In the genomic region with DNA sequence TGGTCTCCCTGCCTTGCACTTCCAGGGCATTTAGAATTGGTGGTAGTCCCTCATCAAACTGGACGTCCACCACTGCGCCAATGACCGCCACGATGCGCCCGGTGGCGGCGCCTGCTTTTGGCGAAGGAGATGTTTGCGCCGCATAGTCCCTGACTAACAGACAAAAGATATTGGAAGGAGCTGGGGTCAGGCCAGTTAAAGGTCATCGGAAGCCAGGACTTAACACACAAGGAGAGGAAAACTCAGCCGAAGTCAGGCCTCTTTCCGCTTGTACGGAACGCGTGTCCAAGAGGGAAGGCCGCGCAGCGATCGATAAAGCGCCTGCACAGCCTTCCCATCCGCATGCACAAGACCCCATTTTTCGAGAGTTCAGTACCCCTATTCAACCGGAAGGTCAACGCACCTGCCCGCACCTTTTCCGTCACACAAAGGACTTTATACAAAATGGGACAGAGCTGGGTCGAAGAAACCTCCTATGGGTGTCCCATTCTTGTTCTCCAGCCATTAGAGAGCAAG, we compare ENCODE assay signal across 8 cellular contexts. TPM values are rescaled to one million over a fixed set of nuclear protein-coding genes. Genes with fewer than 3 reads are reported as not detected.
DNase-seq lines count a peak whose midpoint lies in the region; ATAC-seq and TF ChIP-seq lines count a peak whose summit lies in the region.

No MANE protein-coding gene starts in this region.

- TF ChIP-seq CTCF in DOHH2 (IDR thresholded peaks at IDR 0.05; ENCODE audit: low read depth, low read length, poor library complexity, severe bottlenecking) (no peak), dorsolateral prefrontal cortex (IDR thresholded peaks at IDR 0.05 in 54 of 56, conservative IDR thresholded peaks at IDR 0.05 in 2 of 56; ENCODE audit: low read depth in 1 of 56, partially characterized antibody in 56 of 56) (no peak)

- H3K4me1 ChIP-seq in DOHH2 (ENCODE audit: control insufficient read depth, low read length) (peaks cover 28% of the 10 kb centered on the region), NT2/D1 (ENCODE audit: insufficient read depth, insufficient read length) (no peaks in the 10 kb centered on the region), mesodermal cell (ENCODE audit: control insufficient read depth, insufficient read depth, low read length, poor library complexity, severe bottlenecking) (peaks cover 6% of the 10 kb centered on the region), urinary bladder (ENCODE audit: insufficient read depth) (no peaks in the 10 kb centered on the region)

- intact Hi-C loops in dorsolateral prefrontal cortex (cut with DNase I) = loop anchor here (2.0 to 5.0 kb wide), 2 partner anchors 42 kb away; partner anchors contain the start of gene PTGES3 (in 1 of the 2)

- H3K36me3 ChIP-seq in DOHH2 (ENCODE audit: control insufficient read depth, low read length) = peaks cover 50% of the 10 kb centered on the region
- peaks cover 48% of the 10 kb centered on the region for H3K36me3 ChIP-seq in NT2/D1 (ENCODE audit: insufficient read depth, insufficient read length, low read length)
- peaks cover 46% of the 10 kb centered on the region for H3K36me3 ChIP-seq in mesodermal cell (ENCODE audit: control insufficient read depth, insufficient read depth, low read length)
- H3K36me3 ChIP-seq in urinary bladder (ENCODE audit: insufficient read depth) = peaks cover 7% of the 10 kb centered on the region

- H4K20me1 ChIP-seq in DOHH2 (ENCODE audit: control insufficient read depth, insufficient read depth, low read depth, low read length) = peaks cover 17% of the 10 kb centered on the region

- H3K79me2 ChIP-seq in DOHH2 (ENCODE audit: control insufficient read depth, low read length) = peaks cover 47% of the 10 kb centered on the region

- no peaks in the 10 kb centered on the region for H3K9me2 ChIP-seq in DOHH2 (replicated peaks; ENCODE audit: control insufficient read depth, low read length)

- H3K27ac ChIP-seq in DOHH2 (ENCODE audit: low read depth, low read length) (peak overlapping the region; percentile 78), dorsolateral prefrontal cortex (peak overlapping the region; percentile 66 to 99 (median 95)), mesodermal cell (ENCODE audit: low read depth, low read length, severe bottlenecking) (peak overlapping the region; percentile 58), urinary bladder (ENCODE audit: low read depth) (peak overlapping the region; percentile 92)

- H3K9me3 ChIP-seq in DOHH2 (ENCODE audit: control insufficient read depth, insufficient read depth, low read length) (no peaks in the 10 kb centered on the region), NT2/D1 (ENCODE audit: insufficient read depth, low read length) (no peaks in the 10 kb centered on the region), mesodermal cell (ENCODE audit: control insufficient read depth, low read length) (no peaks in the 10 kb centered on the region)

- ATAC-seq in GM18867 (IDR thresholded peaks at IDR 0.05; ENCODE audit: unreplicated experiment) = no peak

- DNase-seq in NT2/D1 (ENCODE audit: low read depth, low spot score) (no peak), dorsolateral prefrontal cortex (peak in 3 of 10 donors; percentile 17 to 51 (median 36)), glomerular visceral epithelial cell (ENCODE audit: extremely low spot score) (no peak), NCI-H345 (lab: John Stamatoyannopoulos, UW) (no peak)

- H3K9ac ChIP-seq in NT2/D1 (ENCODE audit: insufficient read length, low read depth) = peak overlapping the region; percentile 97

- H3F3A ChIP-seq in DOHH2 (ENCODE audit: control insufficient read depth, insufficient read depth) = peaks cover 26% of the 10 kb centered on the region

- H3K4me3 ChIP-seq in DOHH2 (ENCODE audit: low read length) = peak overlapping the region; percentile 98
- H3K4me3 ChIP-seq in NT2/D1 (ENCODE audit: insufficient read length, low read depth) = peak overlapping the region; percentile 93
- peak overlapping the region; percentile 76 to 100 (median 97) for H3K4me3 ChIP-seq in dorsolateral prefrontal cortex
- H3K4me3 ChIP-seq in mesodermal cell (ENCODE audit: extremely low read depth, insufficient read depth, low read length, poor library complexity, severe bottlenecking) = peak overlapping the region; percentile 98
- H3K4me3 ChIP-seq in urinary bladder (ENCODE audit: low read depth, low read length) = peak overlapping the region; percentile 93

- H3K27me3 ChIP-seq in DOHH2 (ENCODE audit: control insufficient read depth, low read length) = no peaks in the 10 kb centered on the region
- H3K27me3 ChIP-seq in NT2/D1 (ENCODE audit: insufficient read depth, insufficient read length) = no peaks in the 10 kb centered on the region
- no peaks in the 10 kb centered on the region for H3K27me3 ChIP-seq in dorsolateral prefrontal cortex

- H3K4me2 ChIP-seq in DOHH2 (ENCODE audit: low read length) = peak overlapping the region; percentile 83

- WGBS in mesodermal cell (ENCODE audit: insufficient coverage in 2 of 2), 2 experiments = 0 to 1% methylated on average over 23 to 29 of the region's 29 CpGs
- WGBS in urinary bladder = under 1% methylated on average over 29 of the region's 29 CpGs

RNA-seq across cellular contexts. Expression of gene ATP5F1B, which starts 0.5 kb away (rescaled TPM):
- total RNA-seq in dorsolateral prefrontal cortex (100 to 1,000 TPM; 248 to 863 (median 546) TPM), urinary bladder (175 TPM)
- 803 TPM for polyA plus RNA-seq in mesodermal cell (2013, experiment 1 of 2)
- 755 TPM for polyA plus RNA-seq in mesodermal cell (2013, experiment 2 of 2)
- 583 TPM for polyA plus RNA-seq in urinary bladder

RNA-seq across cellular contexts. Expression of gene BAZ2A, which starts 15.1 kb away (rescaled TPM):
- total RNA-seq in dorsolateral prefrontal cortex = 100 to 1,000 TPM in 21 of 120 experiments, 10 to 100 TPM in 99; 58.5 to 126 (median 86.8) TPM
- 127 TPM for polyA plus RNA-seq in mesodermal cell (2013, experiment 1 of 2)
- 95.9 TPM for polyA plus RNA-seq in mesodermal cell (2013, experiment 2 of 2)
- 27.4 TPM for total RNA-seq in urinary bladder
- polyA plus RNA-seq in urinary bladder = 30.9 TPM

RNA-seq across cellular contexts. Expression of gene PTGES3, which starts 42.8 kb away (rescaled TPM):
- total RNA-seq in dorsolateral prefrontal cortex (100 to 1,000 TPM; 109 to 354 (median 170) TPM), urinary bladder (118 TPM)
- polyA plus RNA-seq in mesodermal cell (2013, experiment 1 of 2) = 279 TPM
- 307 TPM for polyA plus RNA-seq in mesodermal cell (2013, experiment 2 of 2)
- polyA plus RNA-seq in urinary bladder = 184 TPM
